18 cellular contexts compared by ENCODE assay signal in the genomic region with DNA sequence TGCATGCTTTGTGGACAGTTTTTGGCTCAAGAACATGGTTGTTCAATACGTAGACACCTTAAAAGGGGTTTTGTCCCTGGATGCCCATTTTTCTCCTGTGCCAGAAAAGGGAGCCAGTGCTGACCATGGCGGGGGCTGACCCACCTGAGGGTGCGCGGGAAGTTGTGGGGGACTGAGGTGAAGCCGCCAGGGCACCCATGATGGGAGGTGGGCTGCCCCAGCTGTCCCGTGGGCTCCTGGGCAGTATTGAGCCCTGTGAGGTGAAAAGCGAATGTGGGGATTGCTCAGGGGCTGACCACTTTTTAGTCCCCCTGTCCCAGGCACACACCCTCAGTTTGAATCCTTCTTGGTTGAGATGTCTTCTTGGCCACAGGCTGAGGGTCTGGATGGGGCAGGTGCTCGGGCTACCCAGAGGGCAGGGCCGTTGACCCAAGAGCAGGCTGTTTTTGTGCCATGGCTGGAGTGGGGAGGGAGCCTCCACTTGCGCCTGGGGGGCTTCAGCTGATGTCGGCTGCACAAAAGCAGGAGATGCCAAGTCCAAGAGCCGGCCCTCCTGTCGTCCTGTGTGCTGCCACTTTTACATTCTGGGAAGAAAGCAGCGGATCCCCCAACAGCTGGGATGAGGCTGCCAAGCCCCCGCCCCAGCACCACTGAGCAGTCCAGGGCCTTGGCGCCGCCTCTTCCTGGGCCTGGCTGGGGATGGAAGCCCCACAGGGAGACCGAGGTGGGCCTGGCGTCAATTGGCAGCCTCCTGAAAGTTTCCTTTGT.
DNase-seq lines count a peak whose midpoint lies in the region; ATAC-seq and TF ChIP-seq lines count a peak whose summit lies in the region.
"Had no signal": no experiment of that assay in that cellular context is flagged by ENCODE, and none has a peak within 500 bp of the region (broad histone marks: within the 10 kb centered on the region; RNA-seq: fewer than 3 reads in every experiment).

No MANE protein-coding gene starts in this region.

- H3K4me1 Mint-ChIP-seq in activated T-cell treated with anti-CD3 and anti-CD28 coated beads, Interleukin-2, amount 50 U/mL, for 24 hours (ENCODE audit: low read depth) = no peaks in the 10 kb centered on the region

- no peak for TF ChIP-seq CTCF in stomach (IDR thresholded peaks at IDR 0.05)

- H3K9me3 Mint-ChIP-seq in activated T-cell treated with anti-CD3 and anti-CD28 coated beads, Interleukin-2, amount 50 U/mL, for 24 hours = no peaks in the 10 kb centered on the region
- H3K9me3 Mint-ChIP-seq: CD14-positive monocyte had no signal

- no peak overlapping the region for H3K27ac ChIP-seq in stomach
- H3K27ac ChIP-seq: skin epidermis had no signal

- WGBS in stomach, 5 donors = 90 to 95% (median 93%) methylated on average over 14 to 19 of the region's 19 CpGs

- no peak overlapping the region for H3K4me3 ChIP-seq in stomach
- H3K4me3 ChIP-seq: skin epidermis had no signal

- H3K9me3 ChIP-seq in stomach = no peaks in the 10 kb centered on the region

- no peak overlapping the region for H3K4me3 Mint-ChIP-seq in activated T-cell treated with anti-CD3 and anti-CD28 coated beads, Interleukin-2, amount 50 U/mL, for 24 hours
- H3K4me3 Mint-ChIP-seq: CD14-positive monocyte had no signal

- H3K27me3 Mint-ChIP-seq in activated T-cell treated with anti-CD3 and anti-CD28 coated beads, Interleukin-2, amount 50 U/mL, for 24 hours = no peaks in the 10 kb centered on the region

- no peak for TF ChIP-seq POLR2A in stomach (IDR thresholded peaks at IDR 0.05)

- H3K27me3 ChIP-seq in stomach = no peaks in the 10 kb centered on the region

- DNase-seq in activated T-cell treated with anti-CD3 and anti-CD28 coated beads, Interleukin-2, amount 50 U/mL, for 24 hours = peak; percentile 20
- DNase-seq in activated T-cell treated with anti-CD3 and anti-CD28 coated beads for 4 hours (no peak), NCI-H446 treated with DMSO at 0.1 percent for 48 hours (lab: John Stamatoyannopoulos, UW) (peak; percentile 76), mesenteric fat pad (ENCODE audit: low spot score) (peak; percentile 85), stomach (peak; percentile 22), NCI-H82 treated with DMSO at 0.1 percent for 48 hours (lab: John Stamatoyannopoulos, UW; ENCODE audit: unreplicated experiment) (no peak)
- no peak for DNase-seq in activated CD4-positive, CD25-positive, alpha-beta regulatory T cell (lab: John Stamatoyannopoulos, UW)
- DNase-seq: activated CD8-positive, alpha-beta memory T cell treated with anti-CD3 and anti-CD28 coated beads, Interleukin-2, amount 50 U/mL, for 4 hours; activated gamma-delta T cell; DMS153; GF-D8; MV-4-11; NCI-H187 treated with DMSO at 0.1 percent for 48 hours; NCI-H2227 treated with DMSO at 0.1 percent for 48 hours; stimulated activated CD4-positive, alpha-beta T cell treated with anti-CD3 and anti-CD28 coated beads, Interleukin-4, amount 100 ng/mL, for 1 hour had no signal

- TF ChIP-seq EP300 in stomach (IDR thresholded peaks at IDR 0.05) = no peak

- no peaks in the 10 kb centered on the region for H3K36me3 Mint-ChIP-seq in activated T-cell treated with anti-CD3 and anti-CD28 coated beads, Interleukin-2, amount 50 U/mL, for 24 hours (ENCODE audit: low read depth)
- H3K36me3 Mint-ChIP-seq: CD14-positive monocyte had no signal

- peaks cover 0 to 20% (median 11%) of the 10 kb centered on the region in 4 donors for H3K4me1 ChIP-seq in stomach

- intact Hi-C loops in stomach (cut with DNase I; ENCODE audit: low total_unique reads) = loop anchor here (5.0 to 10.0 kb wide), 2 partner anchors 142 to 279 kb away; no protein-coding TSS in a partner anchor

- H3K36me3 ChIP-seq in stomach = peaks cover 0 to 13% (median 4%) of the 10 kb centered on the region in 4 donors

- no peak overlapping the region for H3K27ac Mint-ChIP-seq in activated T-cell treated with anti-CD3 and anti-CD28 coated beads, Interleukin-2, amount 50 U/mL, for 24 hours

- no peak for ATAC-seq in HG02642 (IDR thresholded peaks at IDR 0.05; ENCODE audit: poor library complexity, unreplicated experiment)

Comparison
In these comparisons a context has a peak if more than half of its experiments do, and no peak if none do; other contexts are left out.
1. DNase-seq: peak in activated T-cell treated with anti-CD3 and anti-CD28 coated beads, Interleukin-2, amount 50 U/mL, for 24 hours (single experiment), NCI-H446 treated with DMSO at 0.1 percent for 48 hours (single experiment), mesenteric fat pad (single experiment) and stomach (single experiment); none in activated T-cell treated with anti-CD3 and anti-CD28 coated beads for 4 hours (single experiment), NCI-H82 treated with DMSO at 0.1 percent for 48 hours (single experiment) and activated CD4-positive, CD25-positive, alpha-beta regulatory T cell (0 of 4).